Comparison of ENCODE assay signal across 33 cellular contexts in the genomic region with DNA sequence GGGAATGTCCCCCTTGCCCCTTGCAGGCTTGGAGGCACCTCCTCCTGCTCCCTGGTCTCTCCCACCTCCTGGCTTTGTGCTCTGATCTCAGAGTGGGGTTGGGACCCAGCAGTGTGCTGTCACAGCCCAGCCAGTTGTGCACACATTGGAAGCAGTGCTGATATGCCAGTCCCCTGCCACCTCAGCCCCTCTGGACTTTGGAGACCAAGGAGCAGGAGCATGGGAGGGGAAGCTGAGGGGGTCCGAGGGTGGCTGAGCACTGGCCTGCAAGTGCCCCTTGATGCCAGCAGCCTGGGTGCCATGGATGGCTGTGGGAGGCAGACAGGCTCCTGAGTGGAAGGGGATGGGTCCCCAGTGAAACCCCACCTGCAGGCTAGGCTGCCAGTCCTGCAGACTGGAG.
"Had no signal": no experiment of that assay in that cellular context is flagged by ENCODE, and none has a peak within 500 bp of the region (broad histone marks: within the 10 kb centered on the region; RNA-seq: fewer than 3 reads in every experiment).

No MANE protein-coding gene starts in this region.

- H3K27me3 Mint-ChIP-seq: activated naive CD4-positive, alpha-beta T cell treated with anti-CD3 and anti-CD28 coated beads, Interleukin-2, amount 50 U/mL, for 24 hours; activated naive CD8-positive, alpha-beta T cell; activated naive CD8-positive, alpha-beta T cell treated with anti-CD3 and anti-CD28 coated beads for 36 hours; activated naive CD8-positive, alpha-beta T cell treated with anti-CD3 and anti-CD28 coated beads, Interleukin-2, amount 10 ng/mL, durations not matched to agents 7 days and 5 days; activated naive CD8-positive, alpha-beta T cell treated with anti-CD3 and anti-CD28 coated beads, Interleukin-2, amount 50 U/mL, for 24 hours; activated T-cell treated with anti-CD3 and anti-CD28 coated beads, Interleukin-2, amount 50 U/mL, for 24 hours; activated T-helper 17 cell treated with anti-CD3 and anti-CD28 coated beads, Interleukin-2, amount 50 U/mL, for 72 hours; brain; central memory CD8-positive, alpha-beta T cell had no signal

- DNase-seq: activated effector memory CD4-positive, alpha-beta T cell treated with anti-CD3 and anti-CD28 coated beads, Interleukin-2, amount 50 U/mL, for 16 hours; activated effector memory CD4-positive, alpha-beta T cell treated with Interleukin-2 at 50 U/mL for 16 hours; activated gamma-delta T cell; activated gamma-delta T cell treated with Interleukin-2 at 50 U/mL for 16 hours; activated naive CD4-positive, alpha-beta T cell; activated naive CD4-positive, alpha-beta T cell treated with anti-CD3 and anti-CD28 coated beads for 36 hours; activated naive CD4-positive, alpha-beta T cell treated with anti-CD3 and anti-CD28 coated beads, Interleukin-2, amount 50 U/mL, for 16 hours; activated naive CD4-positive, alpha-beta T cell treated with Interleukin-2 at 50 U/mL for 16 hours; activated naive CD8-positive, alpha-beta T cell treated with anti-CD3 and anti-CD28 coated beads for 36 hours; activated naive CD8-positive, alpha-beta T cell treated with anti-CD3 and anti-CD28 coated beads, Interleukin-2, amount 10 ng/mL, durations not matched to agents 7 days and 5 days; activated naive CD8-positive, alpha-beta T cell treated with anti-CD3 and anti-CD28 coated beads, Interleukin-2, amount 50 U/mL, for 24 hours; activated T-cell treated with anti-CD3 and anti-CD28 coated beads, Interleukin-2, amount 50 U/mL, for 1 hour; activated T-cell treated with anti-CD3 and anti-CD28 coated beads, Interleukin-2, amount 50 U/mL, for 24 hours; activated T-cell treated with anti-CD3 and anti-CD28 coated beads, Interleukin-2, amount 50 U/mL, for 4 hours; activated T-cell treated with anti-CD3 and anti-CD28 coated beads, Interleukin-2, amount 50 U/mL, for 48 hours; activated T-cell treated with anti-CD3 and anti-CD28 coated beads, Interleukin-2, amount 50 U/mL, for 72 hours; adrenal gland; amniotic stem cell; amygdala; anterior cingulate cortex; aorta; body of pancreas; brain microvascular endothelial cell; central memory CD4-positive, alpha-beta T cell; cerebellar nuclear complex had no signal

- H3K4me1 Mint-ChIP-seq: activated naive CD4-positive, alpha-beta T cell treated with anti-CD3 and anti-CD28 coated beads, Interleukin-2, amount 50 U/mL, for 24 hours; activated naive CD8-positive, alpha-beta T cell treated with anti-CD3 and anti-CD28 coated beads for 36 hours; activated naive CD8-positive, alpha-beta T cell treated with anti-CD3 and anti-CD28 coated beads, Interleukin-2, amount 10 ng/mL, durations not matched to agents 7 days and 5 days; activated naive CD8-positive, alpha-beta T cell treated with anti-CD3 and anti-CD28 coated beads, Interleukin-2, amount 50 U/mL, for 24 hours; activated T-helper 17 cell treated with anti-CD3 and anti-CD28 coated beads, Interleukin-2, amount 50 U/mL, for 72 hours; brain; central memory CD8-positive, alpha-beta T cell had no signal

- H3K36me3 Mint-ChIP-seq: activated naive CD4-positive, alpha-beta T cell treated with anti-CD3 and anti-CD28 coated beads, Interleukin-2, amount 50 U/mL, for 24 hours; activated naive CD4-positive, alpha-beta T cell treated with anti-CD3 and anti-CD28 coated beads, Interleukin-2, amount 50 U/mL, for 72 hours; activated naive CD8-positive, alpha-beta T cell; activated naive CD8-positive, alpha-beta T cell treated with anti-CD3 and anti-CD28 coated beads for 36 hours; activated naive CD8-positive, alpha-beta T cell treated with anti-CD3 and anti-CD28 coated beads, Interleukin-2, amount 10 ng/mL, durations not matched to agents 7 days and 5 days; brain had no signal

- H3K4me3 Mint-ChIP-seq: activated naive CD4-positive, alpha-beta T cell treated with anti-CD3 and anti-CD28 coated beads for 36 hours; activated naive CD4-positive, alpha-beta T cell treated with anti-CD3 and anti-CD28 coated beads, Interleukin-2, amount 50 U/mL, for 24 hours; activated naive CD8-positive, alpha-beta T cell; activated naive CD8-positive, alpha-beta T cell treated with anti-CD3 and anti-CD28 coated beads for 36 hours; activated naive CD8-positive, alpha-beta T cell treated with anti-CD3 and anti-CD28 coated beads, Interleukin-2, amount 10 ng/mL, durations not matched to agents 7 days and 5 days; activated naive CD8-positive, alpha-beta T cell treated with anti-CD3 and anti-CD28 coated beads, Interleukin-2, amount 50 U/mL, for 24 hours; activated T-cell treated with anti-CD3 and anti-CD28 coated beads, Interleukin-2, amount 50 U/mL, for 24 hours; activated T-cell treated with anti-CD3 and anti-CD28 coated beads, Interleukin-2, amount 50 U/mL, for 4 hours; activated T-cell treated with anti-CD3 and anti-CD28 coated beads, Interleukin-2, amount 50 U/mL, for 72 hours; activated T-helper 1 cell treated with anti-CD3 and anti-CD28 coated beads, Interleukin-12 subunit alpha, Interleukin-12 subunit beta, Interleukin-2, Interleukin-4 antibody, amounts not matched to agents 30 ng/mL and 10 ng/mL and 1 ng/mL, durations not matched to agents 14 hours and 24 hours and 36 hours; activated T-helper 17 cell treated with anti-CD3 and anti-CD28 coated beads, Interleukin-2, amount 50 U/mL, for 72 hours; brain; central memory CD8-positive, alpha-beta T cell had no signal

- H3K27ac Mint-ChIP-seq: activated naive CD4-positive, alpha-beta T cell treated with anti-CD3 and anti-CD28 coated beads for 36 hours; activated naive CD4-positive, alpha-beta T cell treated with anti-CD3 and anti-CD28 coated beads, Interleukin-2, amount 50 U/mL, for 24 hours; activated naive CD8-positive, alpha-beta T cell; activated naive CD8-positive, alpha-beta T cell treated with anti-CD3 and anti-CD28 coated beads for 36 hours; activated naive CD8-positive, alpha-beta T cell treated with anti-CD3 and anti-CD28 coated beads, Interleukin-2, amount 10 ng/mL, durations not matched to agents 7 days and 5 days; activated naive CD8-positive, alpha-beta T cell treated with anti-CD3 and anti-CD28 coated beads, Interleukin-2, amount 50 U/mL, for 24 hours; activated T-cell treated with anti-CD3 and anti-CD28 coated beads, Interleukin-2, amount 50 U/mL, for 24 hours; activated T-cell treated with anti-CD3 and anti-CD28 coated beads, Interleukin-2, amount 50 U/mL, for 72 hours; activated T-helper 1 cell treated with anti-CD3 and anti-CD28 coated beads, Interleukin-12 subunit alpha, Interleukin-12 subunit beta, Interleukin-2, Interleukin-4 antibody, amounts not matched to agents 30 ng/mL and 10 ng/mL and 1 ng/mL, durations not matched to agents 14 hours and 24 hours and 36 hours; activated T-helper 17 cell treated with anti-CD3 and anti-CD28 coated beads, Interleukin-2, amount 50 U/mL, for 72 hours; activated T-helper 2 cell treated with anti-CD3 and anti-CD28 coated beads, Interferon-gamma antibody, Interleukin-2, Interleukin-4, amounts not matched to agents 10 μg/mL and 5 μg/mL and 100 μg/mL, durations not matched to agents 14 hours and 24 hours and 36 hours; brain had no signal
